In the genomic region with DNA sequence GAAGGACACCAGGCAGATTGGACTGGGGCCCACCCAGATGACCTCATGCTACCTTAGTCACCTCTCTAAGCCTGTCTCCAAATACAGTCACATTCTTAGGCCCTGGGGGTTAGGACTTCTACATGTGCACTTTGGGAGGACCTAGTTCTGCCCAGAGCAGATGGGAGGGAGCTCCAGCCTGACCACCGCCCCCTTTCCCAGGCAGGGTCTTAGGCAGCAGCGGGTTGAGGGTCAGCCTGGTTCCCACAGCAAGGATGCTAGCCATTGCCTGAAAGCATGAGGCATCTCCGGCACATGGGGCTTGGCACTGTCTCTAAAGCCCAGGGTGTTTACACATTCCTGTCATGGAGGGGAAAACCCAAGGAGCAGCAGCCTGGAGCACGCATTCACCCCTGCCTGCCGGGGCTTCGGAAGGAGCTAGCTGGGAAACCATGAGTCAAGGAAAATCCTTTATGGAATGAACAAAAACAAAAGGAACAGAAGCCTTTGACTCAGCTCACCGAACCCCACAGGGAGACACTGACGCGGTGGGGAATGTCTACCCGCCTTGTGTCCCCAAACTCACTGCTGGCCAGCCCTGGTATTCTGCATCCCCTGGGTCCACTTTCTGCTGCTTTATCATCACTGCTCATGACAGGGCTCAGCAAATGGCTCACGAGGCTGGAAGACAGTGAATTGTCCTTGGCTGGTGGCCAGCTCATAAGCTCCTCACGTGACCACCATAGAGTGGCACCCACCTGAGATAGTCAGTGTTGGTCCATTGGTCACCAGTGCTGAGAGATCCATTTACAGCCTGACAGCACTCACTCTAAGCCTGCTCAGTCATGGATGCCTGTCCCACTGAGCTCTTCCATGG, we compare ENCODE assay signal across 7 cellular contexts.
A peak's percentile ranks its signal among the peaks of the same experiment; 100 is the strongest.
DNase-seq lines count a peak whose midpoint lies in the region; ATAC-seq and TF ChIP-seq lines count a peak whose summit lies in the region.
"Not testable (repeated sequence)": the region's sequence is repeated elsewhere in the genome, so short reads cannot be mapped to it uniquely, and the experiment has no call there.

No MANE protein-coding gene starts in this region.

- intact Hi-C loops in breast epithelium (cut with DNase I; ENCODE audit: low total_unique reads), result not testable (repeated sequence)

- not testable (repeated sequence) for H3K27me3 ChIP-seq in breast epithelium; kidney epithelial cell (ENCODE audit: control insufficient read depth, insufficient read depth, low read length)

- H3K27ac ChIP-seq in breast epithelium, result peak overlapping the region; percentile 52 to 56

- not testable (repeated sequence) for TF ChIP-seq POLR2A in breast epithelium (IDR thresholded peaks at IDR 0.05)

- not testable (repeated sequence) for H3K36me3 ChIP-seq in breast epithelium; kidney epithelial cell (ENCODE audit: control insufficient read depth, insufficient read depth, low read length)

- H3K9me3 ChIP-seq in breast epithelium, result not testable (repeated sequence)

- H3K4me1 ChIP-seq in breast epithelium, result not testable (repeated sequence)

- H3K4me3 ChIP-seq in breast epithelium; fibroblast of mammary gland (ENCODE audit: control insufficient read depth, low read depth, low read length); kidney epithelial cell (ENCODE audit: low read depth, low read length); retinal pigment epithelial cell (ENCODE audit: low read length): not testable (repeated sequence)

- DNase-seq in ELR (ENCODE audit: low read depth) (peak; percentile 86), LHCN-M2 (ENCODE audit: low read depth) (peak; percentile 78), fibroblast of mammary gland (ENCODE audit: low read depth) (peak; percentile 98), kidney epithelial cell (ENCODE audit: low read depth) (peak; percentile 56), retinal pigment epithelial cell (ENCODE audit: low read depth) (peak; percentile 71)
- not testable (repeated sequence) for DNase-seq in breast epithelium (ENCODE audit: low spot score in 2 of 2)

- TF ChIP-seq CTCF in breast epithelium (IDR thresholded peaks at IDR 0.05); fibroblast of mammary gland (conservative IDR thresholded peaks at IDR 0.05; ENCODE audit: control insufficient read depth, insufficient read depth, low read depth, low read length); kidney epithelial cell (IDR thresholded peaks at IDR 0.05; ENCODE audit: insufficient read depth, low read length, poor library complexity, severe bottlenecking); retinal pigment epithelial cell (conservative IDR thresholded peaks at IDR 0.05; ENCODE audit: low read depth, low read length): not testable (repeated sequence)

- ATAC-seq in SK-N-SH treated with all-trans-retinoic acid at 6 μM for 48 hours, result peak; percentile 8; the same call in 2 of the 3 replicates
